Comparison of ENCODE assay signal across 1 cellular context in genomic region chr1:39514710-39515124, GRCh38.
TF ChIP-seq lines count a peak whose summit lies in the region.

No MANE protein-coding gene starts in this region.

TF ChIP-seq in HepG2, 621 proteins besides CTCF, POLR2A, EP300 and RAD21:
- TF ChIP-seq, protein P1, sequence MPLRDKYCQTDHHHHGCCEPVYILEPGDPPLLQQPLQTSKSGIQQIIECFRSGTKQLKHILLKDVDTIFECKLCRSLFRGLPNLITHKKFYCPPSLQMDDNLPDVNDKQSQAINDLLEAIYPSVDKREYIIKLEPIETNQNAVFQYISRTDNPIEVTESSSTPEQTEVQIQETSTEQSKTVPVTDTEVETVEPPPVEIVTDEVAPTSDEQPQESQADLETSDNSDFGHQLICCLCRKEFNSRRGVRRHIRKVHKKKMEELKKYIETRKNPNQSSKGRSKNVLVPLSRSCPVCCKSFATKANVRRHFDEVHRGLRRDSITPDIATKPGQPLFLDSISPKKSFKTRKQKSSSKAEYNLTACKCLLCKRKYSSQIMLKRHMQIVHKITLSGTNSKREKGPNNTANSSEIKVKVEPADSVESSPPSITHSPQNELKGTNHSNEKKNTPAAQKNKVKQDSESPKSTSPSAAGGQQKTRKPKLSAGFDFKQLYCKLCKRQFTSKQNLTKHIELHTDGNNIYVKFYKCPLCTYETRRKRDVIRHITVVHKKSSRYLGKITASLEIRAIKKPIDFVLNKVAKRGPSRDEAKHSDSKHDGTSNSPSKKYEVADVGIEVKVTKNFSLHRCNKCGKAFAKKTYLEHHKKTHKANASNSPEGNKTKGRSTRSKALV (CRISPR knock-in tag; IDR thresholded peaks at IDR 0.05): peak; percentile 85
- TF ChIP-seq ZNF777 (CRISPR knock-in tag; IDR thresholded peaks at IDR 0.05): peak; percentile 54; the same call in 1 of the 2 replicates
